In the genomic region with DNA sequence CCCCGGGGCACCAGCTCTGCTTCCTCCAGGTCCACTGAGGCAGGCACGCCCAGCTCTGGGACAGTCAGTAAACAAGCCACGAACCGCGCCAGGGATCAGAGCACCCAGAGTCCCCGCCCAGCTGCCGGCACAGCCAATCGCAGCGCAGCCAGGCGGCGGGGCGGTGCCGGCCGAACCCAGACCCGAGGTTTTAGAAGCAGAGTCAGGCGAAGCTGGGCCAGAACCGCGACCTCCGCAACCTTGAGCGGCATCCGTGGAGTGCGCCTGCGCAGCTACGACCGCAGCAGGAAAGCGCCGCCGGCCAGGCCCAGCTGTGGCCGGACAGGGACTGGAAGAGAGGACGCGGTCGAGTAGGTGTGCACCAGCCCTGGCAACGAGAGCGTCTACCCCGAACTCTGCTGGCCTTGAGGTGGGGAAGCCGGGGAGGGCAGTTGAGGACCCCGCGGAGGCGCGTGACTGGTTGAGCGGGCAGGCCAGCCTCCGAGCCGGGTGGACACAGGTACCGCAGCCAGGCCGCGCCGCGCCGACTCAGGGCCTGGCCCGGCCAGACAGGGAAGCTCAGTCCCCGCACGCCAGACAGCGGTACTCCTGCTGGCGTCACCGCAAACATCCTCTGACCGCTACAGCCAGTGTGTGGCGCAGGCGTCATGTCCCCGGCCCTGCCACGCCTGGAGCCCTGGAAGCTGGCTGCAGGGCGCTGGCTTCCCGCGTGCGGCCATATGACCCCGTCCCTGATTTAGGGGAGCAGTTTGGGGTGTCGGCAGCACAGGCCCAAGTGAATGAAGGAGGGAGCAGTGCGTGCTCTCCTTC, we compare ENCODE assay signal across 8 cellular contexts. TPM values are rescaled to one million over a fixed set of nuclear protein-coding genes. Genes with fewer than 3 reads are reported as not detected.
A peak's percentile ranks its signal among the peaks of the same experiment; 100 is the strongest.
DNase-seq lines count a peak whose midpoint lies in the region; ATAC-seq, FAIRE-seq and TF ChIP-seq lines count a peak whose summit lies in the region.

A gene (plus strand): TSS at position 220 of the 810 bp plus-strand sequence. CDS start 1,485 bp downstream, outside the sequence.

- peaks cover 6 to 28% (median 24%) of the 10 kb centered on the region in 4 donors for H3K4me1 Mint-ChIP-seq in CD4-positive, alpha-beta memory T cell
- peaks cover 2% of the 10 kb centered on the region for H3K4me1 Mint-ChIP-seq in glutamatergic neuron (ENCODE audit: low read depth, unreplicated experiment)

- peak within 1 kb of the TSS; percentile 87 to 95 (median 89) for H3K4me3 Mint-ChIP-seq in CD4-positive, alpha-beta memory T cell
- peak within 1 kb of the TSS; percentile 96 for H3K4me3 Mint-ChIP-seq in glutamatergic neuron (ENCODE audit: unreplicated experiment)

- TF ChIP-seq CTCF in glutamatergic neuron (IDR thresholded peaks at IDR 0.05; ENCODE audit: partially characterized antibody, unreplicated experiment): peak; percentile 35

- H2AFZ ChIP-seq in neuron (ENCODE audit: low read depth, low read length): peak within 1 kb of the TSS; percentile 91

- H3K9me3 Mint-ChIP-seq in CD4-positive, alpha-beta memory T cell: no peaks in the 10 kb centered on the region
- H3K9me3 Mint-ChIP-seq in glutamatergic neuron (ENCODE audit: unreplicated experiment): peaks cover 5% of the 10 kb centered on the region

- no peak within 1 kb of the TSS for H3K9ac ChIP-seq in SK-N-MC (ENCODE audit: insufficient read length)

- ATAC-seq in GM19452 (IDR thresholded peaks at IDR 0.05; ENCODE audit: unreplicated experiment): no peak

- no peaks in the 10 kb centered on the region for H3K27me3 Mint-ChIP-seq in CD4-positive, alpha-beta memory T cell
- peaks cover 6% of the 10 kb centered on the region for H3K27me3 Mint-ChIP-seq in glutamatergic neuron (ENCODE audit: unreplicated experiment)

- intact Hi-C loops in CD4-positive, alpha-beta memory T cell (cut with micrococcal nuclease): loop anchor here (2.0 to 10.0 kb wide), 3 partner anchors 17 to 249 kb away; a partner anchor contains a TSS

- peak; percentile 26 to 56 (median 44) for DNase-seq in CD4-positive, alpha-beta memory T cell
- DNase-seq in HTR-8/SVneo (ENCODE audit: insufficient read length, low spot score) (peak; percentile 54), SK-N-MC (ENCODE audit: low read depth, low spot score) (no peak), glutamatergic neuron (peak; percentile 85)

- H3K27ac ChIP-seq in CD4-positive, alpha-beta memory T cell (ENCODE audit: low read depth, low read length): no peak within 1 kb of the TSS
- H3K27ac ChIP-seq in SK-N-MC (no peak within 1 kb of the TSS), adipose tissue (ENCODE audit: low read depth, low read length) (peak within 1 kb of the TSS; percentile 92), temporal lobe (ENCODE audit: low read depth, low read length) (peak within 1 kb of the TSS; percentile 95)

- H3K27me3 ChIP-seq in CD4-positive, alpha-beta memory T cell (ENCODE audit: insufficient read depth, low read length): no peaks in the 10 kb centered on the region
- H3K27me3 ChIP-seq in neuron (ENCODE audit: insufficient read depth, low read length): peaks cover 6% of the 10 kb centered on the region

- H3K4me3 ChIP-seq in CD4-positive, alpha-beta memory T cell (ENCODE audit: low read length in 2 of 2): peak within 1 kb of the TSS; percentile 36 to 51
- H3K4me3 ChIP-seq in SK-N-MC (peak within 1 kb of the TSS; percentile 72), neuron (ENCODE audit: low read length) (peak within 1 kb of the TSS; percentile 77)

- POLR2A ChIA-PET in CD4-positive, alpha-beta memory T cell (lab: Charles Lee; ENCODE audit: partially characterized antibody): interaction anchor here (0.6 to 2.6 kb wide), 3 partner anchors 17 to 1444 kb away, joined by 3 to 20 read pairs (median 7); a partner anchor contains a TSS

- H3K9me3 ChIP-seq in CD4-positive, alpha-beta memory T cell (ENCODE audit: control insufficient read depth in 1 of 2, low read length in 2 of 2): no peaks in the 10 kb centered on the region
- H3K9me3 ChIP-seq in SK-N-MC (ENCODE audit: low read depth, low read length) (no peaks in the 10 kb centered on the region), neuron (ENCODE audit: low read length) (no peaks in the 10 kb centered on the region)

- CTCF ChIA-PET in CD4-positive, alpha-beta memory T cell (lab: Charles Lee; ENCODE audit: partially characterized antibody): interaction anchor here (1.1 to 1.7 kb wide), 3 partner anchors 16 to 42 kb away, joined by 3 to 6 read pairs (median 5); no protein-coding TSS in a partner anchor

- peaks cover 3 to 8% of the 10 kb centered on the region in 2 donors for H3K36me3 Mint-ChIP-seq in CD4-positive, alpha-beta memory T cell
- H3K36me3 Mint-ChIP-seq in glutamatergic neuron (ENCODE audit: unreplicated experiment): peaks cover 5% of the 10 kb centered on the region

- no peak for FAIRE-seq in HTR-8/SVneo (lab: Jason Lieb, UNC)

- H3K27ac Mint-ChIP-seq in CD4-positive, alpha-beta memory T cell: peak within 1 kb of the TSS; percentile 71 to 90 (median 79)
- peak within 1 kb of the TSS; percentile 88 for H3K27ac Mint-ChIP-seq in glutamatergic neuron (ENCODE audit: unreplicated experiment)

- peaks cover 20% of the 10 kb centered on the region for H3K4me1 ChIP-seq in CD4-positive, alpha-beta memory T cell (ENCODE audit: insufficient read depth, low read length)
- H3K4me1 ChIP-seq in neuron (ENCODE audit: insufficient read depth, low read length): peaks cover 10% of the 10 kb centered on the region

- no peaks in the 10 kb centered on the region for H3K36me3 ChIP-seq in CD4-positive, alpha-beta memory T cell (ENCODE audit: insufficient read depth, low read length)
- no peaks in the 10 kb centered on the region for H3K36me3 ChIP-seq in SK-N-MC (ENCODE audit: insufficient read depth, low read length)
- peaks cover 22% of the 10 kb centered on the region for H3K36me3 ChIP-seq in neuron (ENCODE audit: insufficient read depth, low read length)

- WGBS in adipose tissue, 3 donors: 1% methylated on average over 67 of the region's 67 CpGs

RNA-seq across cellular contexts. Expression of the gene that starts here (rescaled TPM):
- 10 to 100 TPM; 65.7 to 71.4 TPM for total RNA-seq in CD4-positive, alpha-beta memory T cell
- polyA plus RNA-seq in CD4-positive, alpha-beta memory T cell: 10 to 100 TPM in 1 of 2 donors, 1 to 10 TPM in 1; 7.3 to 14.8 TPM
- polyA plus RNA-seq in adipose tissue: 100 to 1,000 TPM in 2 of 3 donors, 10 to 100 TPM in 1; 72.8 to 608 (median 181) TPM
- total RNA-seq in glutamatergic neuron (ENCODE audit: unreplicated experiment) (28.7 TPM), temporal lobe (27.3 TPM)

Comparison
In these comparisons a context has a peak if more than half of its experiments do, and no peak if none do; other contexts are left out.
1. RNA of the gene that starts here (polyA plus RNA-seq): 72.8 to 608 TPM in adipose tissue; 7.3 to 14.8 TPM in CD4-positive, alpha-beta memory T cell; every median in the first group is over 4 times any median in the second.
2. H3K27ac ChIP-seq: peak in adipose tissue (single experiment) and temporal lobe (single experiment); none in CD4-positive, alpha-beta memory T cell (single experiment) and SK-N-MC (single experiment).
3. Peak in every context shown above with its lines, with median percentiles within 50 percentile points of each other: H3K4me3 ChIP-seq.